Comparison of ENCODE assay signal across 17 cellular contexts in genomic region chr12:64521838-64522237, GRCh38.
A peak's percentile ranks its signal among the peaks of the same experiment; 100 is the strongest.
DNase-seq lines count a peak whose midpoint lies in the region; ATAC-seq and TF ChIP-seq lines count a peak whose summit lies in the region.
"Had no signal": no experiment of that assay in that cellular context is flagged by ENCODE, and none has a peak within 500 bp of the region (broad histone marks: within the 10 kb centered on the region; RNA-seq: fewer than 3 reads in every experiment).

No MANE protein-coding gene starts in this region.

- no peak for TF ChIP-seq CTCF in esophagus squamous epithelium (IDR thresholded peaks at IDR 0.05)
- TF ChIP-seq CTCF in tibial artery (IDR thresholded peaks at IDR 0.05): no peak

- H3K4ac ChIP-seq in mesendoderm (ENCODE audit: low read depth, low read length): no peak overlapping the region

- intact Hi-C loops in activated T-helper 2 cell treated with anti-CD3 and anti-CD28 coated beads, Interferon-gamma antibody, Interleukin-2, Interleukin-4, amounts not matched to agents 10 μg/mL and 5 μg/mL and 100 μg/mL, durations not matched to agents 14 hours and 24 hours and 36 hours (cut with micrococcal nuclease): no loop called here
- intact Hi-C loops in esophagus squamous epithelium (cut with DNase I) (no loop called here), tibial artery (cut with DNase I; ENCODE audit: low total_unique reads) (no loop called here)

- H2BK120ac ChIP-seq in mesendoderm (ENCODE audit: low read depth, low read length): peak overlapping the region; percentile 85

- no peak overlapping the region for H3K4me2 ChIP-seq in mesendoderm (ENCODE audit: low read length)

- no peaks in the 10 kb centered on the region for H3K36me3 ChIP-seq in mesendoderm (ENCODE audit: control insufficient read depth, insufficient read depth, low read length)
- no peaks in the 10 kb centered on the region for H3K36me3 ChIP-seq in esophagus squamous epithelium
- H3K36me3 ChIP-seq in tibial artery: no peaks in the 10 kb centered on the region

- TF ChIP-seq POLR2A in esophagus squamous epithelium (IDR thresholded peaks at IDR 0.05): no peak

- H4K5ac ChIP-seq in mesendoderm (ENCODE audit: low read length): no peak overlapping the region

- H3K36me3 Mint-ChIP-seq in activated T-helper 2 cell treated with anti-CD3 and anti-CD28 coated beads, Interferon-gamma antibody, Interleukin-2, Interleukin-4, amounts not matched to agents 10 μg/mL and 5 μg/mL and 100 μg/mL, durations not matched to agents 14 hours and 24 hours and 36 hours (ENCODE audit: low read depth): no peaks in the 10 kb centered on the region
- H3K36me3 Mint-ChIP-seq: activated naive CD4-positive, alpha-beta T cell treated with anti-CD3 and anti-CD28 coated beads, Interleukin-2, amount 50 U/mL, for 24 hours had no signal

- H2BK5ac ChIP-seq in mesendoderm (ENCODE audit: low read length): no peak overlapping the region

- peaks cover 9% of the 10 kb centered on the region for H3K4me1 Mint-ChIP-seq in stimulated activated naive CD8-positive, alpha-beta T cell treated with anti-CD3 and anti-CD28 coated beads, Interleukin-15, amount 100 ng/mL, for 72 hours
- peaks cover 14% of the 10 kb centered on the region for H3K4me1 Mint-ChIP-seq in activated T-helper 2 cell treated with anti-CD3 and anti-CD28 coated beads, Interferon-gamma antibody, Interleukin-2, Interleukin-4, amounts not matched to agents 10 μg/mL and 5 μg/mL and 100 μg/mL, durations not matched to agents 14 hours and 24 hours and 36 hours (ENCODE audit: low read depth)
- H3K4me1 Mint-ChIP-seq: activated naive CD4-positive, alpha-beta T cell treated with anti-CD3 and anti-CD28 coated beads, Interleukin-2, amount 50 U/mL, for 24 hours had no signal

- H3K79me2 ChIP-seq in mesendoderm (ENCODE audit: control insufficient read depth, insufficient read depth, low read length): no peaks in the 10 kb centered on the region

- H3K27ac Mint-ChIP-seq in stimulated activated naive CD8-positive, alpha-beta T cell treated with anti-CD3 and anti-CD28 coated beads, Interleukin-15, amount 100 ng/mL, for 72 hours: peak overlapping the region; percentile 68 to 91
- H3K27ac Mint-ChIP-seq in activated T-helper 2 cell treated with anti-CD3 and anti-CD28 coated beads, Interferon-gamma antibody, Interleukin-2, Interleukin-4, amounts not matched to agents 10 μg/mL and 5 μg/mL and 100 μg/mL, durations not matched to agents 14 hours and 24 hours and 36 hours: peak overlapping the region; percentile 36
- H3K27ac Mint-ChIP-seq: activated naive CD4-positive, alpha-beta T cell treated with anti-CD3 and anti-CD28 coated beads, Interleukin-2, amount 50 U/mL, for 24 hours; activated T-cell treated with anti-CD3 and anti-CD28 coated beads, Interleukin-2, amount 50 U/mL, for 24 hours; CD4-positive, alpha-beta T cell had no signal

- H4K8ac ChIP-seq in mesendoderm (ENCODE audit: low read depth, low read length): peak overlapping the region; percentile 89

- H3K9ac ChIP-seq in mesendoderm (ENCODE audit: low read length): no peak overlapping the region

- DNase-seq in stimulated activated naive CD8-positive, alpha-beta T cell treated with anti-CD3 and anti-CD28 coated beads, Interleukin-15, amount 100 ng/mL, for 72 hours: no peak
- no peak for DNase-seq in stimulated activated naive CD8-positive, alpha-beta T cell treated with anti-CD3 and anti-CD28 coated beads, Interleukin-15, Interleukin-2, amounts not matched to agents 100 U/mL and 50 U/mL, for 24 hours
- DNase-seq in activated T-helper 2 cell treated with anti-CD3 and anti-CD28 coated beads, Interferon-gamma antibody, Interleukin-2, Interleukin-4, amounts not matched to agents 10 μg/mL and 5 μg/mL and 100 μg/mL, durations not matched to agents 14 hours and 24 hours and 36 hours (ENCODE audit: low spot score): no peak
- DNase-seq in mesendoderm (no peak), esophagus squamous epithelium (lab: John Stamatoyannopoulos, UW) (no peak), tibial artery (no peak), globus pallidus (ENCODE audit: low spot score) (no peak)
- DNase-seq: activated T-cell treated with anti-CD3 and anti-CD28 coated beads, Interleukin-2, amount 50 U/mL, for 24 hours; CD4-positive, alpha-beta T cell; DMS153; effector memory CD4-positive, alpha-beta T cell; NCI-H1694 treated with DMSO at 0.1 percent for 48 hours; right cardiac atrium; stimulated activated CD4-positive, alpha-beta T cell treated with anti-CD3 and anti-CD28 coated beads, Interleukin-15, amount 100 ng/mL, for 24 hours had no signal

- H3K4me3 ChIP-seq in mesendoderm (ENCODE audit: low read length) (no peak overlapping the region), esophagus squamous epithelium (no peak overlapping the region), tibial artery (no peak overlapping the region)
- H3K4me3 ChIP-seq: K562 had no signal

- no peaks in the 10 kb centered on the region for H3K27me3 ChIP-seq in mesendoderm (ENCODE audit: insufficient read depth, low read length, poor library complexity)
- peaks cover 0 to 3% (median 0%) of the 10 kb centered on the region in 4 donors for H3K27me3 ChIP-seq in esophagus squamous epithelium
- no peaks in the 10 kb centered on the region for H3K27me3 ChIP-seq in tibial artery

- peaks cover 20% of the 10 kb centered on the region for H3K27me3 Mint-ChIP-seq in stimulated activated naive CD8-positive, alpha-beta T cell treated with anti-CD3 and anti-CD28 coated beads, Interleukin-15, amount 100 ng/mL, for 72 hours
- no peaks in the 10 kb centered on the region for H3K27me3 Mint-ChIP-seq in activated T-helper 2 cell treated with anti-CD3 and anti-CD28 coated beads, Interferon-gamma antibody, Interleukin-2, Interleukin-4, amounts not matched to agents 10 μg/mL and 5 μg/mL and 100 μg/mL, durations not matched to agents 14 hours and 24 hours and 36 hours (ENCODE audit: low read depth)
- H3K27me3 Mint-ChIP-seq: activated naive CD4-positive, alpha-beta T cell treated with anti-CD3 and anti-CD28 coated beads, Interleukin-2, amount 50 U/mL, for 24 hours had no signal

- no peaks in the 10 kb centered on the region for H3K79me1 ChIP-seq in mesendoderm (ENCODE audit: low read length)

- WGBS in mesendoderm (ENCODE audit: extremely low coverage, insufficient coverage, low lambda C conversion rate): no CpG with 5 or more reads among the region's 3 CpGs
- WGBS in esophagus squamous epithelium, 2 donors: 72 to 73% methylated on average over 3 of the region's 3 CpGs

- H3K56ac ChIP-seq in mesendoderm (ENCODE audit: low read length): no peak overlapping the region

- H2AK5ac ChIP-seq in mesendoderm (ENCODE audit: low read length): no peak overlapping the region

- H2BK15ac ChIP-seq in mesendoderm (replicated peaks; ENCODE audit: low read depth): no peak overlapping the region

- H3K18ac ChIP-seq in mesendoderm (ENCODE audit: low read length): peak overlapping the region; percentile 52

- no peaks in the 10 kb centered on the region for H3K9me3 Mint-ChIP-seq in stimulated activated naive CD8-positive, alpha-beta T cell treated with anti-CD3 and anti-CD28 coated beads, Interleukin-15, amount 100 ng/mL, for 72 hours
- no peaks in the 10 kb centered on the region for H3K9me3 Mint-ChIP-seq in activated T-helper 2 cell treated with anti-CD3 and anti-CD28 coated beads, Interferon-gamma antibody, Interleukin-2, Interleukin-4, amounts not matched to agents 10 μg/mL and 5 μg/mL and 100 μg/mL, durations not matched to agents 14 hours and 24 hours and 36 hours
- H3K9me3 Mint-ChIP-seq: activated naive CD4-positive, alpha-beta T cell treated with anti-CD3 and anti-CD28 coated beads, Interleukin-2, amount 50 U/mL, for 24 hours; activated T-cell treated with anti-CD3 and anti-CD28 coated beads, Interleukin-2, amount 50 U/mL, for 24 hours; CD4-positive, alpha-beta T cell had no signal

- no peak overlapping the region for H3K27ac ChIP-seq in mesendoderm (ENCODE audit: low read depth, low read length)
- H3K27ac ChIP-seq in esophagus squamous epithelium: no peak overlapping the region
- no peak overlapping the region for H3K27ac ChIP-seq in tibial artery

- H3K23ac ChIP-seq in mesendoderm (ENCODE audit: low read length): peak overlapping the region; percentile 3

- H3K4me1 ChIP-seq in mesendoderm (ENCODE audit: control insufficient read depth, low read depth, low read length): peaks cover 2% of the 10 kb centered on the region
- no peaks in the 10 kb centered on the region for H3K4me1 ChIP-seq in esophagus squamous epithelium
- H3K4me1 ChIP-seq in tibial artery: no peaks in the 10 kb centered on the region

- ATAC-seq in stimulated activated naive CD8-positive, alpha-beta T cell treated with anti-CD3 and anti-CD28 coated beads, Interleukin-15, amount 100 ng/mL, for 72 hours: no peak
- no peak for ATAC-seq in stimulated activated naive CD8-positive, alpha-beta T cell treated with anti-CD3 and anti-CD28 coated beads, Interleukin-15, Interleukin-2, amounts not matched to agents 100 U/mL and 50 U/mL, for 24 hours
- ATAC-seq in HG02870 (IDR thresholded peaks at IDR 0.05; ENCODE audit: unreplicated experiment): no peak
- ATAC-seq: K562, right cardiac atrium had no signal

- no peak overlapping the region for H3K4me3 Mint-ChIP-seq in stimulated activated naive CD8-positive, alpha-beta T cell treated with anti-CD3 and anti-CD28 coated beads, Interleukin-15, amount 100 ng/mL, for 72 hours
- H3K4me3 Mint-ChIP-seq in activated T-helper 2 cell treated with anti-CD3 and anti-CD28 coated beads, Interferon-gamma antibody, Interleukin-2, Interleukin-4, amounts not matched to agents 10 μg/mL and 5 μg/mL and 100 μg/mL, durations not matched to agents 14 hours and 24 hours and 36 hours (ENCODE audit: low read depth): no peak overlapping the region
- H3K4me3 Mint-ChIP-seq: activated naive CD4-positive, alpha-beta T cell treated with anti-CD3 and anti-CD28 coated beads, Interleukin-2, amount 50 U/mL, for 24 hours; activated T-cell treated with anti-CD3 and anti-CD28 coated beads, Interleukin-2, amount 50 U/mL, for 24 hours; CD4-positive, alpha-beta T cell had no signal

- H3K9me3 ChIP-seq in esophagus squamous epithelium (no peaks in the 10 kb centered on the region), tibial artery (no peaks in the 10 kb centered on the region)
